9 cellular contexts compared by ENCODE assay signal in genomic region chr2:29186812-29187211, GRCh38.
"Had no signal": no experiment of that assay in that cellular context is flagged by ENCODE, and none has a peak within 500 bp of the region (broad histone marks: within the 10 kb centered on the region; RNA-seq: fewer than 3 reads in every experiment).

No MANE protein-coding gene starts in this region.

- H3K9me3 ChIP-seq: HAP-1 had no signal

- H3K4me3 ChIP-seq: GM23248, HAP-1 had no signal

- ATAC-seq: HCT116, HepG2 had no signal

- DNase-seq: GM23248, GOT3, H7, HFFc6, KBM-7 had no signal

- H3K4me1 ChIP-seq: HAP-1 had no signal

- H3K9ac ChIP-seq: GM23248 had no signal

- H3K36me3 ChIP-seq: HAP-1 had no signal

- H3K27ac ChIP-seq: GM23248, HL-60 had no signal
